Comparison of ENCODE assay signal across 1 cellular context in the genomic region with DNA sequence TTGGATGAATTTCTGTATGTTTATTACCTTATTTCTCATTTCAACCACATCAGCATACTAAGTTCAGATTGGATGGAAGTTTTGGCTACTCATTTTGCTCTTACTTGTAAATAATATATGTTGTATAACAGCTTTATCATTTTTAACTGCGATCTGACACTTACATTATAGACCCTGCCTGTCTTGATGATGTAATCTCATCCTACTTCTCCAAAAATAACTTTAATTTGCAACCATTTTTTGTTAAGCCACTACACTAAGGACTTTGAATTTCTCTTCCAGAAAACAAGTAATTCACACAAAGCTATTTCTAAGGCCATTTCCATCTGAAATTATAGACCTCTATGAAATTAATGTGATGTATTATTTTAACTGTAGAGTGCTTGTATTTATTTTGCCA.
TF ChIP-seq lines count a peak whose summit lies in the region.

No MANE protein-coding gene starts in this region.

TF ChIP-seq in IMR-90, 13 proteins besides CTCF, POLR2A, EP300 and RAD21:
- no peak for TF ChIP-seq MAZ (IDR thresholded peaks at IDR 0.05; ENCODE audit: borderline replicate concordance, low read depth, low read length)
- no peak for TF ChIP-seq BHLHE40 (IDR thresholded peaks at IDR 0.05; ENCODE audit: low read depth, low read length)
- TF ChIP-seq CEBPB (IDR thresholded peaks at IDR 0.05; ENCODE audit: low read depth, low read length): peak; percentile 25; the same call in 1 of the 2 replicates
TF ChIP-seq in IMR-90: peak in this region for 1.
